ENCODE assay signal across 17 cellular contexts in genomic region chr11:2780850-2781412, GRCh38.
DNase-seq lines count a peak whose midpoint lies in the region; TF ChIP-seq lines count a peak whose summit lies in the region.
"Had no signal": no experiment of that assay in that cellular context is flagged by ENCODE, and none has a peak within 500 bp of the region (broad histone marks: within the 10 kb centered on the region; RNA-seq: fewer than 3 reads in every experiment).

No MANE protein-coding gene starts in this region.

- peaks cover 0 to 3% (median 1%) of the 10 kb centered on the region in 11 experiments; a peak in 12 of 22 replicates for H3K9me3 ChIP-seq in BLaER1 treated with 17β-estradiol and CSF1 and Interleukin-3, amounts not matched to agents 10 nM and 100 nM (replicated peaks in 1 of 11)
- H3K9me3 ChIP-seq in Caco-2 (peaks cover 8% of the 10 kb centered on the region; the same call in 1 of the 2 replicates), right atrium auricular region (no peaks in the 10 kb centered on the region), PC-9 (ENCODE audit: insufficient read depth, low read depth) (no peaks in the 10 kb centered on the region)
- H3K9me3 ChIP-seq: pancreas had no signal

- H3K27ac Mint-ChIP-seq in Caco-2 (ENCODE audit: unreplicated experiment) (peak overlapping the region; percentile 4), progenitor cell of endocrine pancreas (peak overlapping the region; percentile 87)
- H3K27ac Mint-ChIP-seq: activated T-helper 17 cell treated with anti-CD3 and anti-CD28 coated beads, Interleukin-2, amount 50 U/mL, for 72 hours; stimulated activated naive CD8-positive, alpha-beta T cell treated with anti-CD3 and anti-CD28 coated beads, Interleukin-15, amount 100 ng/mL, for 72 hours; T-helper 17 cell had no signal

- POLR2A ChIA-PET in Caco-2 (lab: Charles Lee) (interaction anchor here (0.6 kb wide), 1 partner anchor 58 kb away, joined by 3 read pairs; no protein-coding TSS in a partner anchor), GM10248 (lab: Yijun Ruan, JAX) (no interaction called here), PC-9 (lab: Charles Lee; ENCODE audit: unreplicated experiment) (no interaction called here)

- intact Hi-C loops in Caco-2 (cut with micrococcal nuclease; ENCODE audit: unreplicated experiment) (no loop called here), PC-9 (cut with micrococcal nuclease; ENCODE audit: unreplicated experiment) (no loop called here)

- CTCF ChIA-PET in Caco-2 (lab: Charles Lee): no interaction called here
- CTCF ChIA-PET in GM10248 (lab: Yijun Ruan, JAX): no interaction called here
- CTCF ChIA-PET in PC-9 (lab: Charles Lee): no interaction called here

- H3K36me3 Mint-ChIP-seq in Caco-2 (ENCODE audit: insufficient read depth, unreplicated experiment) (no peaks in the 10 kb centered on the region), progenitor cell of endocrine pancreas (ENCODE audit: insufficient read depth) (peaks cover 3% of the 10 kb centered on the region)

- BruUV-seq in Caco-2 (replicated peaks; lab: Mats Ljungman, UMichigan) (no TSS peak), PC-9 (replicated peaks; lab: Mats Ljungman, UMichigan) (no TSS peak)

- no peaks in the 10 kb centered on the region for H3F3A ChIP-seq in PC-9 (ENCODE audit: insufficient read depth, low read depth)

- H3K9ac ChIP-seq in BLaER1 treated with 17β-estradiol and CSF1 and Interleukin-3, amounts not matched to agents 10 nM and 100 nM: peak overlapping the region in 3 of 11 experiments; percentile 15 to 55 (median 34); a peak in 5 of 22 replicates

- H3K4me2 ChIP-seq in BLaER1 treated with 17β-estradiol and CSF1 and Interleukin-3, amounts not matched to agents 10 nM and 100 nM: peak overlapping the region; percentile 77 to 99 (median 95)
- no peak overlapping the region for H3K4me2 ChIP-seq in PC-9

- peaks cover 0 to 28% (median 0%) of the 10 kb centered on the region in 11 experiments; a peak in 4 of 22 replicates for H3K27me3 ChIP-seq in BLaER1 treated with 17β-estradiol and CSF1 and Interleukin-3, amounts not matched to agents 10 nM and 100 nM
- H3K27me3 ChIP-seq in Caco-2 (replicated peaks; ENCODE audit: control insufficient read depth, insufficient read depth, low read length) (no peaks in the 10 kb centered on the region), right atrium auricular region (no peaks in the 10 kb centered on the region), PC-9 (ENCODE audit: insufficient read depth, low read depth) (no peaks in the 10 kb centered on the region)
- H3K27me3 ChIP-seq: pancreas had no signal

- H3K79me2 ChIP-seq in PC-9 (ENCODE audit: low read depth): no peaks in the 10 kb centered on the region

- no peak for DNase-seq in Caco-2
- peak; percentile 46 for DNase-seq in right atrium auricular region (ENCODE audit: low spot score)
- no peak for DNase-seq in progenitor cell of endocrine pancreas (ENCODE audit: low spot score, unreplicated experiment)
- no peak for DNase-seq in iPS-NIHi7 (ENCODE audit: extremely low spot score)
- DNase-seq in GM10248 (ENCODE audit: extremely low spot score): no peak
- no peak for DNase-seq in PC-9
- DNase-seq: activated CD4-positive, alpha-beta T cell treated with anti-CD3 and anti-CD28 coated beads for 4 hours; cortex of kidney; DMS79 treated with DMSO at 0.1 percent for 48 hours; GOT3; NCI-H1694 had no signal

- no peaks in the 10 kb centered on the region for H3K4me1 Mint-ChIP-seq in Caco-2 (ENCODE audit: low read depth, unreplicated experiment)
- H3K4me1 Mint-ChIP-seq in progenitor cell of endocrine pancreas (ENCODE audit: low read depth): peaks cover 22% of the 10 kb centered on the region
- H3K4me1 Mint-ChIP-seq: activated T-helper 17 cell treated with anti-CD3 and anti-CD28 coated beads, Interleukin-2, amount 50 U/mL, for 72 hours; T-helper 17 cell had no signal

- H3K36me3 ChIP-seq in BLaER1 treated with 17β-estradiol and CSF1 and Interleukin-3, amounts not matched to agents 10 nM and 100 nM: no peaks in the 10 kb centered on the region
- H3K36me3 ChIP-seq in Caco-2 (ENCODE audit: control insufficient read depth, insufficient read depth, low read length) (no peaks in the 10 kb centered on the region), right atrium auricular region (no peaks in the 10 kb centered on the region), PC-9 (ENCODE audit: low read depth) (no peaks in the 10 kb centered on the region)
- H3K36me3 ChIP-seq: pancreas had no signal

- H3K27ac ChIP-seq in BLaER1 treated with 17β-estradiol and CSF1 and Interleukin-3, amounts not matched to agents 10 nM and 100 nM: peak overlapping the region in 4 of 11 experiments; percentile 22 to 54 (median 33); a peak in 3 of 22 replicates
- H3K27ac ChIP-seq in right atrium auricular region: peak overlapping the region; percentile 83 to 91
- H3K27ac ChIP-seq in PC-9: no peak overlapping the region
- H3K27ac ChIP-seq: epithelial cell of prostate had no signal

- no peak overlapping the region for H2AFZ ChIP-seq in PC-9

- H3K4me3 Mint-ChIP-seq in Caco-2 (ENCODE audit: unreplicated experiment): no peak overlapping the region
- no peak overlapping the region for H3K4me3 Mint-ChIP-seq in progenitor cell of endocrine pancreas (ENCODE audit: low read depth)
- H3K4me3 Mint-ChIP-seq: activated T-helper 17 cell treated with anti-CD3 and anti-CD28 coated beads, Interleukin-2, amount 50 U/mL, for 72 hours; stimulated activated naive CD8-positive, alpha-beta T cell treated with anti-CD3 and anti-CD28 coated beads, Interleukin-15, amount 100 ng/mL, for 72 hours; T-helper 17 cell had no signal

- H3K27me3 Mint-ChIP-seq in Caco-2 (ENCODE audit: insufficient read depth, unreplicated experiment): no peaks in the 10 kb centered on the region
- H3K27me3 Mint-ChIP-seq in progenitor cell of endocrine pancreas: no peaks in the 10 kb centered on the region
- H3K27me3 Mint-ChIP-seq: activated T-helper 17 cell treated with anti-CD3 and anti-CD28 coated beads, Interleukin-2, amount 50 U/mL, for 72 hours; stimulated activated naive CD8-positive, alpha-beta T cell treated with anti-CD3 and anti-CD28 coated beads, Interleukin-15, amount 100 ng/mL, for 72 hours; T-helper 17 cell had no signal

- H3K4me3 ChIP-seq in BLaER1 treated with 17β-estradiol and CSF1 and Interleukin-3, amounts not matched to agents 10 nM and 100 nM: no peak overlapping the region
- H3K4me3 ChIP-seq in Caco-2 (ENCODE audit: low read depth, low read length): no peak overlapping the region
- no peak overlapping the region for H3K4me3 ChIP-seq in right atrium auricular region
- no peak overlapping the region for H3K4me3 ChIP-seq in PC-9
- H3K4me3 ChIP-seq: pancreas had no signal

- H3K9me3 Mint-ChIP-seq in Caco-2 (ENCODE audit: unreplicated experiment) (peaks cover under 1% of the 10 kb centered on the region), progenitor cell of endocrine pancreas (ENCODE audit: low read depth) (peaks cover 15% of the 10 kb centered on the region)
- H3K9me3 Mint-ChIP-seq: activated T-helper 17 cell treated with anti-CD3 and anti-CD28 coated beads, Interleukin-2, amount 50 U/mL, for 72 hours; stimulated activated naive CD8-positive, alpha-beta T cell treated with anti-CD3 and anti-CD28 coated beads, Interleukin-15, amount 100 ng/mL, for 72 hours had no signal

- peaks cover 39 to 65% (median 60%) of the 10 kb centered on the region in 10 experiments for H3K4me1 ChIP-seq in BLaER1 treated with 17β-estradiol and CSF1 and Interleukin-3, amounts not matched to agents 10 nM and 100 nM
- H3K4me1 ChIP-seq in Caco-2 (peaks cover 7% of the 10 kb centered on the region), right atrium auricular region (peaks cover 0 to 50% of the 10 kb centered on the region in 2 donors), PC-9 (replicated peaks; ENCODE audit: insufficient read depth) (peaks cover 16% of the 10 kb centered on the region)

- TF ChIP-seq CTCF in Caco-2 (IDR thresholded peaks at IDR 0.05; ENCODE audit: insufficient read depth in 1 of 2, low read depth in 1 of 2, low read length in 1 of 2, severe bottlenecking in 1 of 2, unreplicated experiment in 1 of 2) (no peak), right atrium auricular region (IDR thresholded peaks at IDR 0.05) (no peak), progenitor cell of endocrine pancreas (IDR thresholded peaks at IDR 0.05; ENCODE audit: unreplicated experiment) (no peak), GM10248 (IDR thresholded peaks at IDR 0.05; ENCODE audit: control extremely low read depth, extremely low read depth, low read depth, missing control alignments) (no peak), PC-9 (conservative IDR thresholded peaks at IDR 0.05) (no peak)

- no peaks in the 10 kb centered on the region for H3K9me2 ChIP-seq in PC-9 (ENCODE audit: insufficient read depth)

- H4K20me1 ChIP-seq in BLaER1 treated with 17β-estradiol and CSF1 and Interleukin-3, amounts not matched to agents 10 nM and 100 nM: peaks cover 0 to 18% (median 0%) of the 10 kb centered on the region in 11 experiments; a peak in 7 of 22 replicates
- no peaks in the 10 kb centered on the region for H4K20me1 ChIP-seq in PC-9 (ENCODE audit: insufficient read depth)
